Comparison of ENCODE assay signal across 16 cellular contexts in the genomic region with DNA sequence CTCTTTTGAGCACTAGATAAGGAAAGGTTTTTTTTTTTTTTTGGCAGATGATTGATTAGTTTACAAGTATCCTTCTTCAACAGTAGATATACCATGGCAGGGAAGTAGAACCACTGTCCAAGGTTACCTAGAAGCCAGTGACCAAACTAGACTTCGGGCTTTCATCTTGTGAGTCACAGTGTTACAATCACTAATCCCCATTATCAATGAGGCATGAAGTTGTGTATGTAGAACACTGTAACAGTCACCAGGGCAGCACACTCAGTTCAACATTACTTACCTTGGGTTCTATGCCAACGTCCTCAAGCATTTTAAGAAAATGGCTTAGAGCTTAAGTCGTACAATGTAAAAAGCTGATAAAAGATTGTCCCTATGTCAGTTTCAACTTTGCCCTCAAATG.
A peak's percentile ranks its signal among the peaks of the same experiment; 100 is the strongest.
DNase-seq lines count a peak whose midpoint lies in the region; ATAC-seq and TF ChIP-seq lines count a peak whose summit lies in the region.
"Had no signal": no experiment of that assay in that cellular context is flagged by ENCODE, and none has a peak within 500 bp of the region (broad histone marks: within the 10 kb centered on the region; RNA-seq: fewer than 3 reads in every experiment).

No MANE protein-coding gene starts in this region.

- no peak for ATAC-seq in natural killer cell treated with Interleukin-12 subunit alpha and Interleukin-12 subunit beta and Interleukin-15 and Interleukin-18, amount 100 ng/mL, for 72 hours
- ATAC-seq in lower lobe of right lung, result no peak

- no peaks in the 10 kb centered on the region for H3K9me3 Mint-ChIP-seq in natural killer cell treated with Interleukin-12 subunit alpha and Interleukin-12 subunit beta and Interleukin-15 and Interleukin-18, amount 100 ng/mL, for 72 hours
- H3K9me3 Mint-ChIP-seq: CD8-positive, alpha-beta memory T cell had no signal

- H3K27ac ChIP-seq in RWPE1 (no peak overlapping the region), lower lobe of right lung (no peak overlapping the region)
- H3K27ac ChIP-seq: BLaER1 treated with 17β-estradiol and CSF1 and Interleukin-3, amounts not matched to agents 10 nM and 100 nM had no signal

- no peak overlapping the region for H3K4me3 Mint-ChIP-seq in natural killer cell treated with Interleukin-12 subunit alpha and Interleukin-12 subunit beta and Interleukin-15 and Interleukin-18, amount 100 ng/mL, for 72 hours
- H3K4me3 Mint-ChIP-seq: CD8-positive, alpha-beta memory T cell had no signal

- no peaks in the 10 kb centered on the region for H3K36me3 ChIP-seq in lower lobe of right lung
- H3K36me3 ChIP-seq: BLaER1 treated with 17β-estradiol and CSF1 and Interleukin-3, amounts not matched to agents 10 nM and 100 nM had no signal

- TF ChIP-seq CTCF in RWPE1 (conservative IDR thresholded peaks at IDR 0.05; ENCODE audit: low read depth) (no peak), epithelial cell of esophagus (IDR thresholded peaks at IDR 0.05; ENCODE audit: insufficient read depth, low read depth, low read length, missing control alignments) (no peak), lower lobe of right lung (IDR thresholded peaks at IDR 0.05) (no peak)

- H3K4me3 ChIP-seq in epithelial cell of esophagus (ENCODE audit: low read length), result no peak overlapping the region
- H3K4me3 ChIP-seq in lower lobe of right lung, result no peak overlapping the region
- H3K4me3 ChIP-seq: BLaER1 treated with 17β-estradiol and CSF1 and Interleukin-3, amounts not matched to agents 10 nM and 100 nM had no signal

- H3K4me1 Mint-ChIP-seq in natural killer cell treated with Interleukin-12 subunit alpha and Interleukin-12 subunit beta and Interleukin-15 and Interleukin-18, amount 100 ng/mL, for 72 hours (ENCODE audit: low read depth in 2 of 2), result peaks cover 0 to 5% of the 10 kb centered on the region in 2 donors

- H3K27me3 Mint-ChIP-seq in natural killer cell treated with Interleukin-12 subunit alpha and Interleukin-12 subunit beta and Interleukin-15 and Interleukin-18, amount 100 ng/mL, for 72 hours, result no peaks in the 10 kb centered on the region

- H3K27me3 ChIP-seq in lower lobe of right lung (ENCODE audit: low read depth), result no peaks in the 10 kb centered on the region
- H3K27me3 ChIP-seq: BLaER1 treated with 17β-estradiol and CSF1 and Interleukin-3, amounts not matched to agents 10 nM and 100 nM had no signal

- DNase-seq in DMS53 treated with DMSO at 0.1 percent for 48 hours (lab: John Stamatoyannopoulos, UW; ENCODE audit: unreplicated experiment) (peak; percentile 94), RWPE1 (ENCODE audit: low spot score) (peak; percentile 19), epithelial cell of esophagus (ENCODE audit: low read depth) (peak; percentile 60), kidney glomerular epithelial cell (lab: John Stamatoyannopoulos, UW) (peak; percentile 47), NCI-H146 (lab: John Stamatoyannopoulos, UW) (no peak), RPMI8226 (no peak), lower lobe of right lung (no peak)
- no peak for DNase-seq in natural killer cell treated with Interleukin-12 subunit alpha and Interleukin-12 subunit beta and Interleukin-15 and Interleukin-18, amount 100 ng/mL, for 72 hours (ENCODE audit: low spot score)
- DNase-seq: CD8-positive, alpha-beta memory T cell; H7; Karpas-422; NCI-H1105; NCI-H1694 treated with DMSO at 0.1 percent for 48 hours; NCI-H226; NCI-H526 had no signal

- H3K36me3 Mint-ChIP-seq in natural killer cell treated with Interleukin-12 subunit alpha and Interleukin-12 subunit beta and Interleukin-15 and Interleukin-18, amount 100 ng/mL, for 72 hours, result no peaks in the 10 kb centered on the region
- H3K36me3 Mint-ChIP-seq: CD8-positive, alpha-beta memory T cell had no signal

- H3K4me1 ChIP-seq in lower lobe of right lung, result no peaks in the 10 kb centered on the region
- H3K4me1 ChIP-seq: BLaER1 treated with 17β-estradiol and CSF1 and Interleukin-3, amounts not matched to agents 10 nM and 100 nM had no signal

- no peaks in the 10 kb centered on the region for H3K9me3 ChIP-seq in lower lobe of right lung
- H3K9me3 ChIP-seq: BLaER1 treated with 17β-estradiol and CSF1 and Interleukin-3, amounts not matched to agents 10 nM and 100 nM had no signal

- POLR2A ChIA-PET in RWPE1 (lab: Yijun Ruan, JAX; ENCODE audit: low non-redundant PET), result no interaction called here

- intact Hi-C loops in lower lobe of right lung (cut with DNase I), result loop anchor here (10.0 kb wide), 1 partner anchor 678 kb away; no protein-coding TSS in a partner anchor

- CTCF ChIA-PET in RWPE1 (lab: Yijun Ruan, JAX), result interaction anchor here (0.6 to 1.8 kb wide), 6 partner anchors 9 to 601 kb away, joined by 3 to 14 read pairs (median 3); no protein-coding TSS in a partner anchor

- H3K27ac Mint-ChIP-seq in natural killer cell treated with Interleukin-12 subunit alpha and Interleukin-12 subunit beta and Interleukin-15 and Interleukin-18, amount 100 ng/mL, for 72 hours, result no peak overlapping the region

Comparison
In these comparisons a context has a peak if more than half of its experiments do, and no peak if none do; other contexts are left out.
1. DNase-seq: peak in DMS53 treated with DMSO at 0.1 percent for 48 hours (single experiment), RWPE1 (single experiment), epithelial cell of esophagus (single experiment) and kidney glomerular epithelial cell (single experiment); none in NCI-H146 (single experiment), natural killer cell treated with Interleukin-12 subunit alpha and Interleukin-12 subunit beta and Interleukin-15 and Interleukin-18, amount 100 ng/mL, for 72 hours (single experiment), RPMI8226 (single experiment) and lower lobe of right lung (single experiment).